17 cellular contexts compared by ENCODE assay signal in genomic region chr15:28167042-28167441, GRCh38.
A peak's percentile ranks its signal among the peaks of the same experiment; 100 is the strongest.
DNase-seq lines count a peak whose midpoint lies in the region; ATAC-seq, FAIRE-seq and TF ChIP-seq lines count a peak whose summit lies in the region.
"Had no signal": no experiment of that assay in that cellular context is flagged by ENCODE, and none has a peak within 500 bp of the region (broad histone marks: within the 10 kb centered on the region; RNA-seq: fewer than 3 reads in every experiment).

No MANE protein-coding gene starts in this region.

- DNase-seq in left ventricle myocardium superior = no peak
- DNase-seq in right atrium auricular region (ENCODE audit: low spot score) = no peak
- DNase-seq in astrocyte (ENCODE audit: low read depth) = peak; percentile 52
- DNase-seq in fibroblast of the aortic adventitia (ENCODE audit: low read depth) = peak; percentile 47
- no peak for DNase-seq in GM12892 (ENCODE audit: insufficient read length)
- DNase-seq in SKM-1 (lab: John Stamatoyannopoulos, UW; ENCODE audit: unreplicated experiment) = no peak
- DNase-seq in stimulated activated CD4-positive, alpha-beta T cell treated with anti-CD3 and anti-CD28 coated beads, Interleukin-2, amount 100 ng/mL, for 48 hours = no peak
- DNase-seq in H54 (ENCODE audit: insufficient read length, low spot score) = no peak
- DNase-seq: 8988T; CD4-positive, alpha-beta memory T cell; DMS153; DMS79; GDM1; GM23248; HCEC 1CT had no signal

- no peaks in the 10 kb centered on the region for H3K27me3 Mint-ChIP-seq in astrocyte (ENCODE audit: low read depth, unreplicated experiment)
- H3K27me3 Mint-ChIP-seq: CD4-positive, alpha-beta memory T cell had no signal

- TF ChIP-seq CTCF in right atrium auricular region (IDR thresholded peaks at IDR 0.05) (no peak), astrocyte (IDR thresholded peaks at IDR 0.05; ENCODE audit: insufficient read depth, low read depth, low read length) (no peak), fibroblast of the aortic adventitia (IDR thresholded peaks at IDR 0.05; ENCODE audit: insufficient read depth, low read length) (no peak)

- H3K4me2 ChIP-seq in astrocyte (ENCODE audit: low read length) = no peak overlapping the region
- H3K4me2 ChIP-seq: BLaER1 had no signal

- no peak overlapping the region for H3K27ac ChIP-seq in right atrium auricular region
- H3K27ac ChIP-seq in astrocyte (ENCODE audit: low read depth, low read length) = no peak overlapping the region
- H3K27ac ChIP-seq: BLaER1, GM23248 had no signal

- peaks cover 4% of the 10 kb centered on the region for H4K20me1 ChIP-seq in astrocyte (ENCODE audit: insufficient read depth, low read length)
- H4K20me1 ChIP-seq: BLaER1 had no signal

- no peak overlapping the region for H3K27ac Mint-ChIP-seq in astrocyte (ENCODE audit: unreplicated experiment)
- H3K27ac Mint-ChIP-seq: CD14-positive monocyte; CD4-positive, alpha-beta memory T cell had no signal

- no peak for TF ChIP-seq POLR2A in GM12892 (IDR thresholded peaks at IDR 0.05; ENCODE audit: low read depth, low read length)
- TF ChIP-seq POLR2A in H54 (IDR thresholded peaks at IDR 0.05; ENCODE audit: low read depth, low read length) = no peak

- H3K4me1 Mint-ChIP-seq in astrocyte (ENCODE audit: low read depth, unreplicated experiment) = no peaks in the 10 kb centered on the region
- H3K4me1 Mint-ChIP-seq: CD14-positive monocyte had no signal

- no peak for FAIRE-seq in astrocyte (lab: Jason Lieb, UNC)
- FAIRE-seq in GM12892 (lab: Jason Lieb, UNC) = no peak
- no peak for FAIRE-seq in H54 (lab: Jason Lieb, UNC)

- ATAC-seq in left ventricle myocardium superior = peak; percentile 13

- intact Hi-C loops in left ventricle myocardium superior (cut with micrococcal nuclease) = no loop called here

- H3K9me3 Mint-ChIP-seq in astrocyte (ENCODE audit: unreplicated experiment) = no peaks in the 10 kb centered on the region
- H3K9me3 Mint-ChIP-seq: CD4-positive, alpha-beta memory T cell had no signal

- no peaks in the 10 kb centered on the region for H3K27me3 ChIP-seq in right atrium auricular region
- H3K27me3 ChIP-seq in astrocyte (ENCODE audit: insufficient read depth, low read length) = no peaks in the 10 kb centered on the region
- H3K27me3 ChIP-seq: BLaER1 had no signal

- H3K79me2 ChIP-seq in astrocyte (ENCODE audit: insufficient read depth, low read length) = no peaks in the 10 kb centered on the region

- H3K4me1 ChIP-seq in right atrium auricular region (no peaks in the 10 kb centered on the region), astrocyte (ENCODE audit: insufficient read depth, low read length) (no peaks in the 10 kb centered on the region)
- H3K4me1 ChIP-seq: BLaER1 had no signal

- H2AFZ ChIP-seq in astrocyte (ENCODE audit: low read depth, low read length) = no peak overlapping the region
- H2AFZ ChIP-seq: GM23248 had no signal

- H3K9me3 ChIP-seq in right atrium auricular region (no peaks in the 10 kb centered on the region), astrocyte (ENCODE audit: insufficient read depth, low read depth, low read length) (no peaks in the 10 kb centered on the region)
- H3K9me3 ChIP-seq: BLaER1 had no signal

- peaks cover 27% of the 10 kb centered on the region for H3K36me3 Mint-ChIP-seq in astrocyte (ENCODE audit: low read depth, unreplicated experiment)

- no peak overlapping the region for H3K9ac ChIP-seq in astrocyte (ENCODE audit: low read length)
- H3K9ac ChIP-seq: BLaER1, GM23248 had no signal

- H3K36me3 ChIP-seq in right atrium auricular region (peaks cover 53% of the 10 kb centered on the region), astrocyte (ENCODE audit: insufficient read depth, low read length) (peaks cover 27% of the 10 kb centered on the region)

- no peak overlapping the region for H3K4me3 Mint-ChIP-seq in astrocyte (ENCODE audit: unreplicated experiment)
- H3K4me3 Mint-ChIP-seq: CD14-positive monocyte; CD4-positive, alpha-beta memory T cell had no signal

- H3K4me3 ChIP-seq in right atrium auricular region = no peak overlapping the region
- H3K4me3 ChIP-seq in astrocyte (ENCODE audit: insufficient read depth, low read depth, low read length) = no peak overlapping the region
- no peak overlapping the region for H3K4me3 ChIP-seq in fibroblast of the aortic adventitia (ENCODE audit: low read depth, low read length)
- H3K4me3 ChIP-seq: BLaER1, GM23248 had no signal

Comparison
In these comparisons a context has a peak if more than half of its experiments do, and no peak if none do; other contexts are left out.
1. DNase-seq: peak in astrocyte (single experiment) and fibroblast of the aortic adventitia (single experiment); none in left ventricle myocardium superior (single experiment), right atrium auricular region (single experiment), GM12892 (single experiment), SKM-1 (single experiment), stimulated activated CD4-positive, alpha-beta T cell treated with anti-CD3 and anti-CD28 coated beads, Interleukin-2, amount 100 ng/mL, for 48 hours (0 of 2) and H54 (single experiment).